ENCODE assay signal across 2 cellular contexts in the genomic region with DNA sequence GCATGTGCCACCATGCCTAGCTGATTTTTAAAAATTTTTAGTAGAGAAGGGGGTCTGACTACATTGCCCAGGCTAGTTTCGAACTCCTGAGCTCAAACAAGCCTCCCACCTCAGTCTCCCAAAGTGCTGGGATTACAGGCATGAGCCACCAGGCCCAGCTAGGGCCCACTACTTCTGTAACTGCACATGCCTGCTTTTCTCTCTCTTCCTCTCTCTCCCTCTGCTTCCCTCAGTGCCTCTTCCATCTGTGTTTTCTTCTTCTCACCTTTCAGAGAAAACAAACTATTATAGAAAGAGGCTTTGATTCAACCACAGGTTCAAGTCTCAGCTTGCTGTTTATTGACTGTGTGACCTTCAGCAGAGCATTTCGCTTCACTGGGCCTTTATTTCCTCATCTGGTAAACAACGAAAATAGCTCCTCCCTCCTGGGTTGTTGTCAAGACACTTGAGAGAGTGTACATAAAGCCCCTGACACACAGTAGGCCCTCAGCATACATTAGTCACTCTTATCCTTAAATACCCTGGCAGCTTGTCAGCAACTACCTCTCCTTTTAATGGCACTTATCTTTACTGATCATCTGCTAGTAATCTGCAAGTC.
TF ChIP-seq lines count a peak whose summit lies in the region.

No MANE protein-coding gene starts in this region.

TF ChIP-seq in liver, 16 proteins besides CTCF, POLR2A, EP300 and RAD21:
- TF ChIP-seq ATF3 (IDR thresholded peaks at IDR 0.05) (no peak), REST (IDR thresholded peaks at IDR 0.05) (peak; percentile 18), HNF4G (IDR thresholded peaks at IDR 0.05) (no peak), FOXA2 (IDR thresholded peaks at IDR 0.05) (peak; percentile 49), EGR1 (IDR thresholded peaks at IDR 0.05; ENCODE audit: low read depth in 2 of 2) (no peak), HNF4A (conservative IDR thresholded peaks at IDR 0.05) (peak; percentile 17 to 28), NR2F2 (IDR thresholded peaks at IDR 0.05) (no peak), SP1 (IDR thresholded peaks at IDR 0.05) (peak; percentile 25)
TF ChIP-seq in liver: peak in this region for 4.

TF ChIP-seq in GM23338, 12 proteins besides CTCF, POLR2A, EP300 and RAD21:
- TF ChIP-seq STAT1 (IDR thresholded peaks at IDR 0.05; ENCODE audit: unreplicated experiment): no peak
- TF ChIP-seq NANOG (IDR thresholded peaks at IDR 0.05; ENCODE audit: borderline replicate concordance): no peak
- TF ChIP-seq ZNF331 (CRISPR knock-in tag; IDR thresholded peaks at IDR 0.05; ENCODE audit: low read depth): no peak
- TF ChIP-seq ZNF114 (CRISPR knock-in tag; IDR thresholded peaks at IDR 0.05): no peak
- TF ChIP-seq POLR2AphosphoS5 (IDR thresholded peaks at IDR 0.05; ENCODE audit: low read depth): no peak
- no peak for TF ChIP-seq CREB1 (CRISPR knock-in tag; IDR thresholded peaks at IDR 0.05; ENCODE audit: low read depth)
